24 cellular contexts compared by ENCODE assay signal in the genomic region with DNA sequence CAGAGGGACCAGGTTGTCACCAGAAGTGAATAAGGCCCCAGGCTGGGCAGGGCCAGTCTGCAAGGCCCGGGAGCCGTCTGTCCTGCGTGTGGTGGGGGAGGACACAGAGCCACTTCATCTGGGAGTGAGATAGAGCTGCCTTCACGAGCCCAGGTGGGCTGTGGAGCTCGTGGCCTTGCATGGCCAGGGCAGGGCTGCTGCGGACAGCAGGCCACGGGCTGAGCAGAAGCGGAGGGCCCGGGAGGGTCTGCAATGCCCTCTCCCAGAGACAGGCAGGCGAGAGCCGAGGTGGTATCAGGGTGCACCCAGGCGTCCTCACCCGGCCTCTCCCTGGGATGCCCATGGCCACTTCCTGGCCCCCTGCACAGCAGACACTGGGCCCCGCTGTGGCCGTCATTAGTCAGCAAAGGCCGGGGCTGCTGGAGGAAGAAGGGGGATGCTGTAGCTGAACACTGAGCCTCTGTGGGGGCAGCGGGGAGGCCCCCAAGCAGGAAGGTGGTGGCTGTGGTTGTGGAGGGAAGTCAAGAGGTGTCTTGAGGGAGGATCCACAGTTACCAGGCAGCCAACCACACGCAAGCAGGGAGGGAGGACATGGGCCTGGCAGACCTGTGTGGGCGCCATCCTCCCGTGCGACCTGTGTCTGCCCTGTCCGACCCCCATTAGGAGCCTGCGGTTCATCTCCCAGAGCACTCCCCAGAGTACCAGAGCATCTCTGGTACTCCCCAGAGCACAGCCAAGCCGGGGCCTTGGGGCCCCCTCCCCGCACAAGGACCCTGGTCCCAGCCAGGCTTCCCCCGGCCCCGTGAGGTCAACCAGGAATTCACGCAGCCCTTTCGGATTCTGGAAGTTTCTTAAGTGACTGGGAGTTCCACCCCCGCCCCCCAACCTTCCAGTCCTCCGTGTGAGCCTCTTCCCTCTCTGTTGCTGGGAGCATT.
A peak's percentile ranks its signal among the peaks of the same experiment; 100 is the strongest.
DNase-seq lines count a peak whose midpoint lies in the region; ATAC-seq and TF ChIP-seq lines count a peak whose summit lies in the region.
"Had no signal": no experiment of that assay in that cellular context is flagged by ENCODE, and none has a peak within 500 bp of the region (broad histone marks: within the 10 kb centered on the region; RNA-seq: fewer than 3 reads in every experiment).

No MANE protein-coding gene starts in this region.

- ATAC-seq in activated CD8-positive, alpha-beta T cell treated with anti-CD3 and anti-CD28 coated beads for 36 hours = peak; percentile 95
- ATAC-seq in stimulated activated naive CD8-positive, alpha-beta T cell treated with anti-CD3 and anti-CD28 coated beads, Interleukin-15, Interleukin-2, amounts not matched to agents 100 U/mL and 50 U/mL, for 24 hours = peak; percentile 37
- ATAC-seq in GM21367 (IDR thresholded peaks at IDR 0.05; ENCODE audit: unreplicated experiment) = no peak
- ATAC-seq: A549, foreskin keratinocyte, lower lobe of right lung had no signal

- peaks cover 6% of the 10 kb centered on the region for H3K9me3 Mint-ChIP-seq in activated CD8-positive, alpha-beta T cell treated with anti-CD3 and anti-CD28 coated beads for 36 hours
- peaks cover 12% of the 10 kb centered on the region for H3K9me3 Mint-ChIP-seq in mesothelial cell of epicardium
- H3K9me3 Mint-ChIP-seq in activated CD4-positive, alpha-beta memory T cell treated with anti-CD3 and anti-CD28 coated beads for 36 hours = peaks cover 7% of the 10 kb centered on the region
- H3K9me3 Mint-ChIP-seq: activated naive CD4-positive, alpha-beta T cell treated with anti-CD3 and anti-CD28 coated beads, Interleukin-2, amount 50 U/mL, for 24 hours had no signal

- POLR2A ChIA-PET in activated CD8-positive, alpha-beta T cell treated with anti-CD3 and anti-CD28 coated beads for 36 hours (lab: Charles Lee) = interaction anchor here (0.6 kb wide), 1 partner anchor 383 kb away, joined by 3 read pairs; no protein-coding TSS in a partner anchor
- POLR2A ChIA-PET in activated CD4-positive, alpha-beta memory T cell treated with anti-CD3 and anti-CD28 coated beads for 36 hours (lab: Charles Lee) = no interaction called here

- H3K27ac Mint-ChIP-seq in activated CD8-positive, alpha-beta T cell treated with anti-CD3 and anti-CD28 coated beads for 36 hours = no peak overlapping the region
- peak overlapping the region; percentile 88 for H3K27ac Mint-ChIP-seq in mesothelial cell of epicardium
- H3K27ac Mint-ChIP-seq in activated CD4-positive, alpha-beta memory T cell treated with anti-CD3 and anti-CD28 coated beads for 36 hours = no peak overlapping the region
- H3K27ac Mint-ChIP-seq: activated naive CD4-positive, alpha-beta T cell treated with anti-CD3 and anti-CD28 coated beads, Interleukin-2, amount 50 U/mL, for 24 hours had no signal

- CTCF ChIA-PET in activated CD8-positive, alpha-beta T cell treated with anti-CD3 and anti-CD28 coated beads for 36 hours (lab: Charles Lee) = no interaction called here
- CTCF ChIA-PET in activated CD4-positive, alpha-beta memory T cell treated with anti-CD3 and anti-CD28 coated beads for 36 hours (lab: Charles Lee) = no interaction called here

- H3K27me3 Mint-ChIP-seq in activated CD8-positive, alpha-beta T cell treated with anti-CD3 and anti-CD28 coated beads for 36 hours = peaks cover 7% of the 10 kb centered on the region
- H3K27me3 Mint-ChIP-seq in mesothelial cell of epicardium (ENCODE audit: low read depth) = peaks cover 5% of the 10 kb centered on the region
- peaks cover 8% of the 10 kb centered on the region for H3K27me3 Mint-ChIP-seq in activated CD4-positive, alpha-beta memory T cell treated with anti-CD3 and anti-CD28 coated beads for 36 hours

- intact Hi-C loops in activated CD8-positive, alpha-beta T cell treated with anti-CD3 and anti-CD28 coated beads for 36 hours (cut with micrococcal nuclease) = no loop called here
- intact Hi-C loops in activated CD4-positive, alpha-beta memory T cell treated with anti-CD3 and anti-CD28 coated beads for 36 hours (cut with micrococcal nuclease) = no loop called here

- no peak overlapping the region for H3K4me3 Mint-ChIP-seq in activated CD8-positive, alpha-beta T cell treated with anti-CD3 and anti-CD28 coated beads for 36 hours
- H3K4me3 Mint-ChIP-seq in mesothelial cell of epicardium = no peak overlapping the region
- H3K4me3 Mint-ChIP-seq in activated CD4-positive, alpha-beta memory T cell treated with anti-CD3 and anti-CD28 coated beads for 36 hours = no peak overlapping the region
- H3K4me3 Mint-ChIP-seq: activated naive CD4-positive, alpha-beta T cell treated with anti-CD3 and anti-CD28 coated beads, Interleukin-2, amount 50 U/mL, for 24 hours had no signal

- H3K4me1 Mint-ChIP-seq in activated CD8-positive, alpha-beta T cell treated with anti-CD3 and anti-CD28 coated beads for 36 hours (ENCODE audit: low read depth) = peaks cover 2% of the 10 kb centered on the region
- H3K4me1 Mint-ChIP-seq in mesothelial cell of epicardium = peaks cover 20% of the 10 kb centered on the region
- H3K4me1 Mint-ChIP-seq in activated CD4-positive, alpha-beta memory T cell treated with anti-CD3 and anti-CD28 coated beads for 36 hours (ENCODE audit: low read depth) = no peaks in the 10 kb centered on the region
- H3K4me1 Mint-ChIP-seq: activated naive CD4-positive, alpha-beta T cell treated with anti-CD3 and anti-CD28 coated beads, Interleukin-2, amount 50 U/mL, for 24 hours had no signal

- TF ChIP-seq CTCF in activated CD8-positive, alpha-beta T cell treated with anti-CD3 and anti-CD28 coated beads for 36 hours (IDR thresholded peaks at IDR 0.05) = no peak
- TF ChIP-seq CTCF in mesothelial cell of epicardium (IDR thresholded peaks at IDR 0.05; ENCODE audit: unreplicated experiment) = no peak

- no peaks in the 10 kb centered on the region for H3K36me3 Mint-ChIP-seq in activated CD8-positive, alpha-beta T cell treated with anti-CD3 and anti-CD28 coated beads for 36 hours (ENCODE audit: low read depth)
- H3K36me3 Mint-ChIP-seq in mesothelial cell of epicardium = peaks cover 3% of the 10 kb centered on the region
- no peaks in the 10 kb centered on the region for H3K36me3 Mint-ChIP-seq in activated CD4-positive, alpha-beta memory T cell treated with anti-CD3 and anti-CD28 coated beads for 36 hours
- H3K36me3 Mint-ChIP-seq: activated naive CD4-positive, alpha-beta T cell treated with anti-CD3 and anti-CD28 coated beads, Interleukin-2, amount 50 U/mL, for 24 hours had no signal

- peak; percentile 41 for DNase-seq in activated effector memory CD4-positive, alpha-beta T cell treated with anti-CD3 and anti-CD28 coated beads, Interleukin-2, amount 50 U/mL, for 16 hours
- no peak for DNase-seq in activated effector memory CD4-positive, alpha-beta T cell treated with Interleukin-2 at 50 U/mL for 16 hours
- peak; percentile 73 for DNase-seq in activated CD8-positive, alpha-beta T cell treated with anti-CD3 and anti-CD28 coated beads for 36 hours
- DNase-seq in mesothelial cell of epicardium (ENCODE audit: low spot score in 2 of 2, unreplicated experiment in 2 of 2) = peak in 1 of 2 experiments; percentile 12
- peak; percentile 20 for DNase-seq in stimulated activated naive CD8-positive, alpha-beta T cell treated with anti-CD3 and anti-CD28 coated beads, Interleukin-15, Interleukin-2, amounts not matched to agents 100 U/mL and 50 U/mL, for 24 hours
- DNase-seq in amygdala (lab: John Stamatoyannopoulos, UW) = no peak
- DNase-seq in activated CD4-positive, alpha-beta memory T cell treated with anti-CD3 and anti-CD28 coated beads for 36 hours = no peak
- DNase-seq: activated CD4-positive, alpha-beta T cell treated with anti-CD3 and anti-CD28 coated beads, Interleukin-2, amount 50 U/mL, for 48 hours; activated CD4-positive, CD25-positive, alpha-beta regulatory T cell; activated T-cell treated with anti-CD3 and anti-CD28 coated beads, Interleukin-2, amount 50 U/mL, for 1 hour; Calu3; effector CD8-positive, alpha-beta T cell; foreskin keratinocyte; GOT3; IMR-90; lower lobe of right lung; NCI-H1417 treated with DMSO at 0.1 percent for 48 hours; NCI-H524 treated with DMSO at 0.1 percent for 48 hours; RPMI8226; stimulated activated CD4-positive, alpha-beta T cell treated with anti-CD3 and anti-CD28 coated beads, Interleukin-4, amount 100 ng/mL, for 24 hours; T-helper 9 cell had no signal

Comparison
In these comparisons a context has a peak if more than half of its experiments do, and no peak if none do; other contexts are left out.
1. DNase-seq: peak in activated effector memory CD4-positive, alpha-beta T cell treated with anti-CD3 and anti-CD28 coated beads, Interleukin-2, amount 50 U/mL, for 16 hours (single experiment), activated CD8-positive, alpha-beta T cell treated with anti-CD3 and anti-CD28 coated beads for 36 hours (single experiment) and stimulated activated naive CD8-positive, alpha-beta T cell treated with anti-CD3 and anti-CD28 coated beads, Interleukin-15, Interleukin-2, amounts not matched to agents 100 U/mL and 50 U/mL, for 24 hours (single experiment); none in activated effector memory CD4-positive, alpha-beta T cell treated with Interleukin-2 at 50 U/mL for 16 hours (single experiment), amygdala (0 of 56) and activated CD4-positive, alpha-beta memory T cell treated with anti-CD3 and anti-CD28 coated beads for 36 hours (single experiment).